Comparison of ENCODE assay signal across 1 cellular context in genomic region chr12:45208604-45209487, GRCh38.
TF ChIP-seq lines count a peak whose summit lies in the region.

No MANE protein-coding gene starts in this region.

TF ChIP-seq in HEK293, 187 proteins besides CTCF, POLR2A, EP300 and RAD21:
- no peak for TF ChIP-seq ZNF514 (tag by site-specific recombination; IDR thresholded peaks at IDR 0.05)
- no peak for TF ChIP-seq ZNF677 (tag by site-specific recombination; IDR thresholded peaks at IDR 0.05)
- peak; percentile 21 for TF ChIP-seq ZFHX2 (tag by site-specific recombination; conservative IDR thresholded peaks at IDR 0.05)
- no peak for TF ChIP-seq GFI1B (tag by site-specific recombination; IDR thresholded peaks at IDR 0.05)
- peak; percentile 84 for TF ChIP-seq ZFP69B (tag by site-specific recombination; IDR thresholded peaks at IDR 0.05)
- TF ChIP-seq ZNF692 (tag by site-specific recombination; IDR thresholded peaks at IDR 0.05), result peak; percentile 86
- TF ChIP-seq YY2 (tag by site-specific recombination; IDR thresholded peaks at IDR 0.05), result no peak
- no peak for TF ChIP-seq ZNF24 (tag by site-specific recombination; IDR thresholded peaks at IDR 0.05)
- no peak for TF ChIP-seq ZNF2 (tag by site-specific recombination; IDR thresholded peaks at IDR 0.05)
- no peak for TF ChIP-seq ZSCAN5A (tag by site-specific recombination; IDR thresholded peaks at IDR 0.05)
- peak; percentile 60; the same call in 1 of the 2 replicates for TF ChIP-seq ZEB2 (tag by site-specific recombination; IDR thresholded peaks at IDR 0.05)
- TF ChIP-seq ZNF335 (tag by site-specific recombination; conservative IDR thresholded peaks at IDR 0.05), result peak; percentile 24; the same call in 1 of the 2 replicates
- no peak for TF ChIP-seq ZBTB49 (tag by site-specific recombination; IDR thresholded peaks at IDR 0.05; ENCODE audit: low read depth)
- TF ChIP-seq KLF16 (tag by site-specific recombination; IDR thresholded peaks at IDR 0.05), result no peak
- no peak for TF ChIP-seq ZNF26 (tag by site-specific recombination; IDR thresholded peaks at IDR 0.05)
- no peak for TF ChIP-seq ZNF23 (tag by site-specific recombination; IDR thresholded peaks at IDR 0.05; ENCODE audit: borderline replicate concordance)
